In genomic region chr11:2390871-2391662, GRCh38 we compare ENCODE assay signal across 2 cellular contexts.
TF ChIP-seq lines count a peak whose summit lies in the region.

No MANE protein-coding gene starts in this region.

TF ChIP-seq in SK-N-SH treated with all-trans-retinoic acid at 6 μM for 48 hours, 23 proteins besides CTCF, POLR2A, EP300 and RAD21 (continued from another document):
- no peak for TF ChIP-seq PATZ1 (CRISPR knock-in tag; IDR thresholded peaks at IDR 0.05; ENCODE audit: borderline replicate concordance)
- TF ChIP-seq PPARA (CRISPR knock-in tag; IDR thresholded peaks at IDR 0.05; ENCODE audit: borderline replicate concordance): no peak
- no peak for TF ChIP-seq CSRNP3 (CRISPR knock-in tag; IDR thresholded peaks at IDR 0.05)
- TF ChIP-seq TCF4 (CRISPR knock-in tag; IDR thresholded peaks at IDR 0.05; ENCODE audit: borderline replicate concordance): no peak
- no peak for TF ChIP-seq RARB (CRISPR knock-in tag; IDR thresholded peaks at IDR 0.05)
- no peak for TF ChIP-seq CREB5 (CRISPR knock-in tag; IDR thresholded peaks at IDR 0.05; ENCODE audit: low read depth)
- no peak for TF ChIP-seq ISL1 (CRISPR knock-in tag; IDR thresholded peaks at IDR 0.05)
- no peak for TF ChIP-seq ARNTL (CRISPR knock-in tag; IDR thresholded peaks at IDR 0.05; ENCODE audit: borderline replicate concordance, low read depth)
- no peak for TF ChIP-seq ESRRG (CRISPR knock-in tag; IDR thresholded peaks at IDR 0.05)
- no peak for TF ChIP-seq OSR1 (CRISPR knock-in tag; IDR thresholded peaks at IDR 0.05)
- TF ChIP-seq CSDC2 (CRISPR knock-in tag; IDR thresholded peaks at IDR 0.05): no peak
- TF ChIP-seq ZNF70 (CRISPR knock-in tag; IDR thresholded peaks at IDR 0.05): no peak
TF ChIP-seq in SK-N-SH treated with all-trans-retinoic acid at 6 μM for 48 hours: peak in this region for 0.

TF ChIP-seq in SK-N-SH, 30 proteins besides CTCF, POLR2A, EP300 and RAD21 (continued from another document):
- no peak for TF ChIP-seq NRF1 (IDR thresholded peaks at IDR 0.05; ENCODE audit: low read depth, low read length)
- TF ChIP-seq MAX (IDR thresholded peaks at IDR 0.05; ENCODE audit: low read depth): no peak
- no peak for TF ChIP-seq MEF2A (IDR thresholded peaks at IDR 0.05; ENCODE audit: borderline replicate concordance, low read depth)
- no peak for TF ChIP-seq FOXM1 (IDR thresholded peaks at IDR 0.05; ENCODE audit: low read depth)
- no peak for TF ChIP-seq FOXJ3 (CRISPR knock-in tag; IDR thresholded peaks at IDR 0.05)
- TF ChIP-seq POLR2AphosphoS5 (IDR thresholded peaks at IDR 0.05; ENCODE audit: low read depth, low read length): no peak
